ENCODE assay signal across 8 cellular contexts in the genomic region with DNA sequence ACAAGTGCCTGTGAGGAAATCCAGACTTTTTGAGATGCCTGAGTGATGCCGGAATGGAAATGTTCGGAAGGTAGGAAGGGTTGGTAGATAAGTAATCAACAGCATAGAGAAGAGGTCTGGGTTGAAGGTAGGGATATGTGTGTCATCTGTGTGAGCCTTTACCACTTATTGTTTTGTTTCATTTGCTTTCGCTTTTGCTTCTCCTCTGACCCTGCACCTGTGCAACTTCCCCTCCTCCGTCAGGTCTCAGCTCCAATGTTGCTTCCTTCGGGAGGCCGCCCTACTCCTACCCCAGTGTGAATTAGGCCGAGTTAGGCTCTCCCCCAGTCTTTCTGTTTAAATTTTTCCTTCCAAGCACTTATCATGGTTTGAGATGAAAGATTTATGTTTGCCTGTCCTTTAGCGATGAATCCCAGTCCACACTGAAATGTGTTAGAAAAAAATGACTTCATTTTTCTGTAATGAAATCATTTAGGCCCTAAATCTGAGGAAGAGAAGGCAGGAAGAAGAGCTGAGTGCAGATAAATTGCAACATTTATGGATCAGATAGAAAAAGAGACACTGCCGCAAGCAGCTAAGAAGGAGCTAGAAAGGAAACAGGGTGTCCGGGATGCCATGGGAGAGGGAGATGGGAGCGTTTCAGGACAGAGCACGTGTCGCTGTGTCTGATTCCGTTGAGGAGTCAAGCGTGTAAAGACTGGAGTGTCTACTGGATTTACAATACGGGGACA.
A peak's percentile ranks its signal among the peaks of the same experiment; 100 is the strongest.
DNase-seq lines count a peak whose midpoint lies in the region; ATAC-seq and TF ChIP-seq lines count a peak whose summit lies in the region.

No MANE protein-coding gene starts in this region.

- intact Hi-C loops in posterior vena cava (cut with DNase I), result no loop called here

- H3K27me3 Mint-ChIP-seq in stimulated activated memory B cell treated with anti-CD40 and anti-IgM and Interleukin-4, amounts not matched to agents 10 μg/mL and 1 μg/mL and 100 μg/mL, for 72 hours, result no peaks in the 10 kb centered on the region

- DNase-seq in DMS53 (lab: John Stamatoyannopoulos, UW), result peak; percentile 68
- peak; percentile 25 for DNase-seq in choroid plexus epithelial cell (ENCODE audit: low read depth)
- DNase-seq in NCI-H82 (lab: John Stamatoyannopoulos, UW), result no peak
- DNase-seq in stimulated activated CD4-positive, alpha-beta T cell treated with anti-CD3 and anti-CD28 coated beads, Interleukin-12 subunit alpha, Interleukin-12 subunit beta, amount 100 ng/mL, for 4 hours, result no peak
- DNase-seq in posterior vena cava (ENCODE audit: low spot score), result no peak

- H3K27ac Mint-ChIP-seq in stimulated activated memory B cell treated with anti-CD40 and anti-IgM and Interleukin-4, amounts not matched to agents 10 μg/mL and 1 μg/mL and 100 μg/mL, for 72 hours, result no peak overlapping the region

- peak; percentile 96 for ATAC-seq in GM19328 (IDR thresholded peaks at IDR 0.05; ENCODE audit: unreplicated experiment)
- ATAC-seq in HG03342 (IDR thresholded peaks at IDR 0.05; ENCODE audit: unreplicated experiment), result peak; percentile 95
- ATAC-seq in stimulated activated memory B cell treated with anti-CD40 and anti-IgM and Interleukin-4, amounts not matched to agents 10 μg/mL and 1 μg/mL and 100 μg/mL, for 72 hours, result peak; percentile 92

- H3K36me3 Mint-ChIP-seq in stimulated activated memory B cell treated with anti-CD40 and anti-IgM and Interleukin-4, amounts not matched to agents 10 μg/mL and 1 μg/mL and 100 μg/mL, for 72 hours, result no peaks in the 10 kb centered on the region

- H3K4me3 Mint-ChIP-seq in stimulated activated memory B cell treated with anti-CD40 and anti-IgM and Interleukin-4, amounts not matched to agents 10 μg/mL and 1 μg/mL and 100 μg/mL, for 72 hours, result no peak overlapping the region

- no peaks in the 10 kb centered on the region for H3K4me1 Mint-ChIP-seq in stimulated activated memory B cell treated with anti-CD40 and anti-IgM and Interleukin-4, amounts not matched to agents 10 μg/mL and 1 μg/mL and 100 μg/mL, for 72 hours

- no peak for TF ChIP-seq CTCF in choroid plexus epithelial cell (conservative IDR thresholded peaks at IDR 0.05; ENCODE audit: low read depth, low read length)

- H3K9me3 Mint-ChIP-seq in stimulated activated memory B cell treated with anti-CD40 and anti-IgM and Interleukin-4, amounts not matched to agents 10 μg/mL and 1 μg/mL and 100 μg/mL, for 72 hours, result no peaks in the 10 kb centered on the region

- H3K4me3 ChIP-seq in choroid plexus epithelial cell (ENCODE audit: low read depth, low read length), result no peak overlapping the region

Comparison
In these comparisons a context has a peak if more than half of its experiments do, and no peak if none do; other contexts are left out.
1. DNase-seq: peak in DMS53 (single experiment) and choroid plexus epithelial cell (single experiment); none in NCI-H82 (single experiment), stimulated activated CD4-positive, alpha-beta T cell treated with anti-CD3 and anti-CD28 coated beads, Interleukin-12 subunit alpha, Interleukin-12 subunit beta, amount 100 ng/mL, for 4 hours (single experiment) and posterior vena cava (single experiment).
2. Peak in every context shown above with its lines, with median percentiles within 50 percentile points of each other: ATAC-seq.